ENCODE assay signal across 1 cellular context in the genomic region with DNA sequence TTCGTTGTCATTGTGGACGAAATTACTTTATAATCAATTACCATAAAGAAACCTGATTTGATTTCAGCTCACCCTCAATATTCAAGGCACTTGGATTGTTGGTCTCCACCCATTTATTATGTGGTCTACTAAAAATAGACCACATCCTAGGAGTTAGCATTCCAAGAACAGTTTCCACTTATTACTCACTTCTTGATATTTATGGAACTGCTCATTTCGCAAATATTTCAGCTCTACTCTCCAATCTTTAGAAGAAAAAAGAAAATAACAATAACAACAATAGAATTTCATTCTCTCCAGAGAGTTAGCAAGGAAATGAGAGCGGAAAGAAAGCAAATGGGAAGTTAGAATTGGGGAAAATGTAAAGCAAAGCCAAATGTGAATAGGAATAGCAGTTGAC.
TF ChIP-seq lines count a peak whose summit lies in the region.

No MANE protein-coding gene starts in this region.

TF ChIP-seq in SK-N-SH, 30 proteins besides CTCF, POLR2A, EP300 and RAD21 (continued from another document):
- TF ChIP-seq, protein P1, sequence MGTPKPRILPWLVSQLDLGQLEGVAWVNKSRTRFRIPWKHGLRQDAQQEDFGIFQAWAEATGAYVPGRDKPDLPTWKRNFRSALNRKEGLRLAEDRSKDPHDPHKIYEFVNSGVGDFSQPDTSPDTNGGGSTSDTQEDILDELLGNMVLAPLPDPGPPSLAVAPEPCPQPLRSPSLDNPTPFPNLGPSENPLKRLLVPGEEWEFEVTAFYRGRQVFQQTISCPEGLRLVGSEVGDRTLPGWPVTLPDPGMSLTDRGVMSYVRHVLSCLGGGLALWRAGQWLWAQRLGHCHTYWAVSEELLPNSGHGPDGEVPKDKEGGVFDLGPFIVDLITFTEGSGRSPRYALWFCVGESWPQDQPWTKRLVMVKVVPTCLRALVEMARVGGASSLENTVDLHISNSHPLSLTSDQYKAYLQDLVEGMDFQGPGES (IDR thresholded peaks at IDR 0.05; ENCODE audit: low read depth, low read length), result no peak
- TF ChIP-seq MEF2A (IDR thresholded peaks at IDR 0.05; ENCODE audit: borderline replicate concordance, low read depth), result peak; percentile 98
- TF ChIP-seq, protein P2, sequence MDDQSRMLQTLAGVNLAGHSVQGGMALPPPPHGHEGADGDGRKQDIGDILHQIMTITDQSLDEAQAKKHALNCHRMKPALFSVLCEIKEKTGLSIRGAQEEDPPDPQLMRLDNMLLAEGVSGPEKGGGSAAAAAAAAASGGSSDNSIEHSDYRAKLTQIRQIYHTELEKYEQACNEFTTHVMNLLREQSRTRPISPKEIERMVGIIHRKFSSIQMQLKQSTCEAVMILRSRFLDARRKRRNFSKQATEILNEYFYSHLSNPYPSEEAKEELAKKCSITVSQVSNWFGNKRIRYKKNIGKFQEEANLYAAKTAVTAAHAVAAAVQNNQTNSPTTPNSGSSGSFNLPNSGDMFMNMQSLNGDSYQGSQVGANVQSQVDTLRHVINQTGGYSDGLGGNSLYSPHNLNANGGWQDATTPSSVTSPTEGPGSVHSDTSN (IDR thresholded peaks at IDR 0.05), result peak; percentile 49; the same call in 1 of the 2 replicates
- no peak for TF ChIP-seq RFX5 (IDR thresholded peaks at IDR 0.05; ENCODE audit: low read length)
- 0 out of 2 replicates have a peak, but pooled peaks have one; percentile 10 for TF ChIP-seq RXRA (IDR thresholded peaks at IDR 0.05; ENCODE audit: borderline replicate concordance, low read depth)
- TF ChIP-seq TAF1 (IDR thresholded peaks at IDR 0.05; ENCODE audit: borderline replicate concordance, low read depth, low read length), result no peak
- TF ChIP-seq, protein P3, sequence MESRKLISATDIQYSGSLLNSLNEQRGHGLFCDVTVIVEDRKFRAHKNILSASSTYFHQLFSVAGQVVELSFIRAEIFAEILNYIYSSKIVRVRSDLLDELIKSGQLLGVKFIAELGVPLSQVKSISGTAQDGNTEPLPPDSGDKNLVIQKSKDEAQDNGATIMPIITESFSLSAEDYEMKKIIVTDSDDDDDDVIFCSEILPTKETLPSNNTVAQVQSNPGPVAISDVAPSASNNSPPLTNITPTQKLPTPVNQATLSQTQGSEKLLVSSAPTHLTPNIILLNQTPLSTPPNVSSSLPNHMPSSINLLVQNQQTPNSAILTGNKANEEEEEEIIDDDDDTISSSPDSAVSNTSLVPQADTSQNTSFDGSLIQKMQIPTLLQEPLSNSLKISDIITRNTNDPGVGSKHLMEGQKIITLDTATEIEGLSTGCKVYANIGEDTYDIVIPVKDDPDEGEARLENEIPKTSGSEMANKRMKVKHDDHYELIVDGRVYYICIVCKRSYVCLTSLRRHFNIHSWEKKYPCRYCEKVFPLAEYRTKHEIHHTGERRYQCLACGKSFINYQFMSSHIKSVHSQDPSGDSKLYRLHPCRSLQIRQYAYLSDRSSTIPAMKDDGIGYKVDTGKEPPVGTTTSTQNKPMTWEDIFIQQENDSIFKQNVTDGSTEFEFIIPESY (IDR thresholded peaks at IDR 0.05; ENCODE audit: borderline replicate concordance, low read depth), result no peak
- TF ChIP-seq JUND (IDR thresholded peaks at IDR 0.05), result peak; percentile 85
- peak; percentile 40; the same call in 1 of the 2 replicates for TF ChIP-seq NFIC (IDR thresholded peaks at IDR 0.05; ENCODE audit: borderline replicate concordance)
- peak; percentile 75; the same call in 1 of the 2 replicates for TF ChIP-seq TEAD4 (IDR thresholded peaks at IDR 0.05; ENCODE audit: borderline replicate concordance, insufficient read depth)
- no peak for TF ChIP-seq GATA2 (CRISPR knock-in tag; IDR thresholded peaks at IDR 0.05)
TF ChIP-seq in SK-N-SH: peak in this region for 9.
